1 cellular context compared by ENCODE assay signal in the genomic region with DNA sequence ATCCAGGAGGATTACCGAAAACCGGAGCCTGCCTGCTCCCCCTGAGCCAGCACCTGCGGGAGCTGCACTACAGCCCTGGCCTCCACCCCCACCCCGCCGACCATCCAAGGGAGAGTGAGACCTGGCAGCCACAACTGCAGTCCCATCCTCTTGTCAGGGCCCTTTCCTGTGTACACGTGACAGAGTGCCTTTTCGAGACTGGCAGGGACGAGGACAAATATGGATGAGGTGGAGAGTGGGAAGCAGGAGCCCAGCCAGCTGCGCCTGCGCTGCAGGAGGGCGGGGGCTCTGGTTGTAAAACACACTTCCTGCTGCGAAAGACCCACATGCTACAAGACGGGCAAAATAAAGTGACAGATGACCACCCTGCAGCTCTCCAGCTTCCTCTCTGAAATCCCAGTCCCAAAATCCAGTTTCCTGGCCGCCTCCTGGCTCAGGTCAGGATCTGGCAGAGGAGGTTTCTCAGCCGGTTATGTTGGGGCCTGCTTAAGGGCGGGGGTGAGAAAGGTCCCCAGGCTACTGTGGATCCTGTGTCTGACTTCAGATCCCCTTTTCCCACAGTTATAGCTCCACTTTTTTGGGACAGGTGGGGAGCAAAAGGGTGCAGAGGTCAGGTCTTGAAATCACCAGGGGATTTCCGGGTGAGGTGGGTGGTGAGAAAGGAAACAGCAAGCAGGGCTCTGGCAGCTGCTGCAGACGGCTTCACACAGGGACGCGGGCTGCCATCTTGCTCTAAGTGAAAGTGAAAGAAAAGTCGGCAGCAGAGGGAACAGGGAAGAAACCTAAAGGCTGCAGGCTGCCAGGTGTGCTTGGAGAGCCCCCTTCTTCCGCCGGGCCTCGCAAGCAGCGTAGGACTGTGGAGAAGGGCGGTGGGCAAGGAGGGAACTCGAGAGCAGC.
TF ChIP-seq lines count a peak whose summit lies in the region.

A gene with protein sequence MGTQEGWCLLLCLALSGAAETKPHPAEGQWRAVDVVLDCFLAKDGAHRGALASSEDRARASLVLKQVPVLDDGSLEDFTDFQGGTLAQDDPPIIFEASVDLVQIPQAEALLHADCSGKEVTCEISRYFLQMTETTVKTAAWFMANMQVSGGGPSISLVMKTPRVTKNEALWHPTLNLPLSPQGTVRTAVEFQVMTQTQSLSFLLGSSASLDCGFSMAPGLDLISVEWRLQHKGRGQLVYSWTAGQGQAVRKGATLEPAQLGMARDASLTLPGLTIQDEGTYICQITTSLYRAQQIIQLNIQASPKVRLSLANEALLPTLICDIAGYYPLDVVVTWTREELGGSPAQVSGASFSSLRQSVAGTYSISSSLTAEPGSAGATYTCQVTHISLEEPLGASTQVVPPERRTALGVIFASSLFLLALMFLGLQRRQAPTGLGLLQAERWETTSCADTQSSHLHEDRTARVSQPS (plus strand): TSS at position 695 of the 897 bp plus-strand sequence. CDS start 207 bp downstream, outside the sequence.

TF ChIP-seq in GM23338, 12 proteins besides CTCF, POLR2A, EP300 and RAD21 (continued from another document):
- TF ChIP-seq, protein P1, sequence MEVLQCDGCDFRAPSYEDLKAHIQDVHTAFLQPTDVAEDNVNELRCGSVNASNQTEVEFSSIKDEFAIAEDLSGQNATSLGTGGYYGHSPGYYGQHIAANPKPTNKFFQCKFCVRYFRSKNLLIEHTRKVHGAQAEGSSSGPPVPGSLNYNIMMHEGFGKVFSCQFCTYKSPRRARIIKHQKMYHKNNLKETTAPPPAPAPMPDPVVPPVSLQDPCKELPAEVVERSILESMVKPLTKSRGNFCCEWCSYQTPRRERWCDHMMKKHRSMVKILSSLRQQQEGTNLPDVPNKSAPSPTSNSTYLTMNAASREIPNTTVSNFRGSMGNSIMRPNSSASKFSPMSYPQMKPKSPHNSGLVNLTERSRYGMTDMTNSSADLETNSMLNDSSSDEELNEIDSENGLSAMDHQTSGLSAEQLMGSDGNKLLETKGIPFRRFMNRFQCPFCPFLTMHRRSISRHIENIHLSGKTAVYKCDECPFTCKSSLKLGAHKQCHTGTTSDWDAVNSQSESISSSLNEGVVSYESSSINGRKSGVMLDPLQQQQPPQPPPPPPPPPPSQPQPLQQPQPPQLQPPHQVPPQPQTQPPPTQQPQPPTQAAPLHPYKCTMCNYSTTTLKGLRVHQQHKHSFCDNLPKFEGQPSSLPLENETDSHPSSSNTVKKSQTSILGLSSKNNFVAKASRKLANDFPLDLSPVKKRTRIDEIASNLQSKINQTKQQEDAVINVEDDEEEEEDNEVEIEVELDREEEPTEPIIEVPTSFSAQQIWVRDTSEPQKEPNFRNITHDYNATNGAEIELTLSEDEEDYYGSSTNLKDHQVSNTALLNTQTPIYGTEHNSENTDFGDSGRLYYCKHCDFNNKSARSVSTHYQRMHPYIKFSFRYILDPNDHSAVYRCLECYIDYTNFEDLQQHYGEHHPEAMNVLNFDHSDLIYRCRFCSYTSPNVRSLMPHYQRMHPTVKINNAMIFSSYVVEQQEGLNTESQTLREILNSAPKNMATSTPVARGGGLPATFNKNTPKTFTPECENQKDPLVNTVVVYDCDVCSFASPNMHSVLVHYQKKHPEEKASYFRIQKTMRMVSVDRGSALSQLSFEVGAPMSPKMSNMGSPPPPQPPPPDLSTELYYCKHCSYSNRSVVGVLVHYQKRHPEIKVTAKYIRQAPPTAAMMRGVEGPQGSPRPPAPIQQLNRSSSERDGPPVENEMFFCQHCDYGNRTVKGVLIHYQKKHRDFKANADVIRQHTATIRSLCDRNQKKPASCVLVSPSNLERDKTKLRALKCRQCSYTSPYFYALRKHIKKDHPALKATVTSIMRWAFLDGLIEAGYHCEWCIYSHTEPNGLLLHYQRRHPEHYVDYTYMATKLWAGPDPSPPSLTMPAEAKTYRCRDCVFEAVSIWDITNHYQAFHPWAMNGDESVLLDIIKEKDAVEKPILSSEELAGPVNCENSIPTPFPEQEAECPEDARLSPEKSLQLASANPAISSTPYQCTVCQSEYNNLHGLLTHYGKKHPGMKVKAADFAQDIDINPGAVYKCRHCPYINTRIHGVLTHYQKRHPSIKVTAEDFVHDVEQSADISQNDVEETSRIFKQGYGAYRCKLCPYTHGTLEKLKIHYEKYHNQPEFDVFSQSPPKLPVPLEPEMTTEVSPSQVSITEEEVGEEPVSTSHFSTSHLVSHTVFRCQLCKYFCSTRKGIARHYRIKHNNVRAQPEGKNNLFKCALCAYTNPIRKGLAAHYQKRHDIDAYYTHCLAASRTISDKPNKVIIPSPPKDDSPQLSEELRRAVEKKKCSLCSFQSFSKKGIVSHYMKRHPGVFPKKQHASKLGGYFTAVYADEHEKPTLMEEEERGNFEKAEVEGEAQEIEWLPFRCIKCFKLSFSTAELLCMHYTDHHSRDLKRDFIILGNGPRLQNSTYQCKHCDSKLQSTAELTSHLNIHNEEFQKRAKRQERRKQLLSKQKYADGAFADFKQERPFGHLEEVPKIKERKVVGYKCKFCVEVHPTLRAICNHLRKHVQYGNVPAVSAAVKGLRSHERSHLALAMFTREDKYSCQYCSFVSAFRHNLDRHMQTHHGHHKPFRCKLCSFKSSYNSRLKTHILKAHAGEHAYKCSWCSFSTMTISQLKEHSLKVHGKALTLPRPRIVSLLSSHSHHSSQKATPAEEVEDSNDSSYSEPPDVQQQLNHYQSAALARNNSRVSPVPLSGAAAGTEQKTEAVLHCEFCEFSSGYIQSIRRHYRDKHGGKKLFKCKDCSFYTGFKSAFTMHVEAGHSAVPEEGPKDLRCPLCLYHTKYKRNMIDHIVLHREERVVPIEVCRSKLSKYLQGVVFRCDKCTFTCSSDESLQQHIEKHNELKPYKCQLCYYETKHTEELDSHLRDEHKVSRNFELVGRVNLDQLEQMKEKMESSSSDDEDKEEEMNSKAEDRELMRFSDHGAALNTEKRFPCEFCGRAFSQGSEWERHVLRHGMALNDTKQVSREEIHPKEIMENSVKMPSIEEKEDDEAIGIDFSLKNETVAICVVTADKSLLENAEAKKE (CRISPR knock-in tag; IDR thresholded peaks at IDR 0.05) = no peak
- TF ChIP-seq CREB1 (CRISPR knock-in tag; IDR thresholded peaks at IDR 0.05; ENCODE audit: low read depth) (0 out of 2 replicates have a peak, but pooled peaks have one; percentile 1), JUNB (IDR thresholded peaks at IDR 0.05; ENCODE audit: unreplicated experiment) (no peak)
TF ChIP-seq in GM23338: peak in this region for 1.
